ENCODE assay signal across 9 cellular contexts in the genomic region with DNA sequence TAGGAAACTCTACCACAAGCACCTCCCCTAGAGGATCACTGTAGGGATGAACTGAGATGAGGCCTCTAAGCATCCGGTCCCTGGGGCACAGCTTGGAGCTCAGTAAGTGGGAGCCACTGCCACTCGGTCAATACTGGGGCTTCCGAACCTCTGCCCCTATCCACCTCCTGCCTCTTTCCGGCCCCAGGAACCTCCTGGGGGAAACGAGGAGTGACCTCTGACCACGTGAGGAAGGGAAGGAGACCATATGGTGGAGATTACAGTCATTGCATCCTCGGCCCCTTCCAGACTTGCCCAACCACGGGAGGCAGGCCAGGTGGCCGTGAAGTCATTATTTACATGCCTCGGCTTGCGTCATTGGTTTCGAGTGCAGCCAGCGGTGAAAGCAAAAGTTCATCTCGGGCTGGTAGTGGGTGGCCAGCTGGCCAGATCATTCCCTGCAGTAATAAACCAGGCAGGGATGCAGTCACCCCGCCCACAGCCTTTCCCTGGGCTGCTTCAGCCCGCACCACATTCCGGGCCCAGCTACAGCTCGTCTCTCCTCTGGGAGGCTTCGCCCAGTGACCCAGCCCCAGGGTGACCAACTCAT.
DNase-seq lines count a peak whose midpoint lies in the region; ATAC-seq and FAIRE-seq lines count a peak whose summit lies in the region.
"Had no signal": no experiment of that assay in that cellular context is flagged by ENCODE, and none has a peak within 500 bp of the region (broad histone marks: within the 10 kb centered on the region; RNA-seq: fewer than 3 reads in every experiment).

No MANE protein-coding gene starts in this region.

- FAIRE-seq in islet of Langerhans (lab: Jason Lieb, UNC): peak; percentile 86

- H3K4me1 Mint-ChIP-seq in activated CD8-positive, alpha-beta memory T cell treated with anti-CD3 and anti-CD28 coated beads, Interleukin-2, amount 10 ng/mL, durations not matched to agents 7 days and 5 days: no peaks in the 10 kb centered on the region

- no peaks in the 10 kb centered on the region for H3K36me3 Mint-ChIP-seq in activated CD8-positive, alpha-beta memory T cell treated with anti-CD3 and anti-CD28 coated beads, Interleukin-2, amount 10 ng/mL, durations not matched to agents 7 days and 5 days

- no peak for ATAC-seq in activated CD8-positive, alpha-beta memory T cell treated with anti-CD3 and anti-CD28 coated beads, Interleukin-2, amount 10 ng/mL, durations not matched to agents 7 days and 5 days
- ATAC-seq in HG02938 (IDR thresholded peaks at IDR 0.05; ENCODE audit: unreplicated experiment): no peak

- no peak overlapping the region for H3K27ac Mint-ChIP-seq in activated CD8-positive, alpha-beta memory T cell treated with anti-CD3 and anti-CD28 coated beads, Interleukin-2, amount 10 ng/mL, durations not matched to agents 7 days and 5 days

- no peak overlapping the region for H3K4me3 Mint-ChIP-seq in activated CD8-positive, alpha-beta memory T cell treated with anti-CD3 and anti-CD28 coated beads, Interleukin-2, amount 10 ng/mL, durations not matched to agents 7 days and 5 days

- DNase-seq in NCI-H2107 (lab: John Stamatoyannopoulos, UW) (peak; percentile 16), NCI-H2107 treated with DMSO at 0.1 percent for 48 hours (lab: John Stamatoyannopoulos, UW; ENCODE audit: unreplicated experiment) (no peak), amniotic epithelial cell (ENCODE audit: low read depth) (peak; percentile 99), ureter (ENCODE audit: low spot score) (peak; percentile 89), activated gamma-delta T cell treated with Interleukin-2 at 50 U/mL for 16 hours (no peak)
- no peak for DNase-seq in activated CD8-positive, alpha-beta memory T cell treated with anti-CD3 and anti-CD28 coated beads, Interleukin-2, amount 10 ng/mL, durations not matched to agents 7 days and 5 days
- DNase-seq: AML-193 had no signal

- CTCF ChIA-PET in activated CD8-positive, alpha-beta memory T cell treated with anti-CD3 and anti-CD28 coated beads, Interleukin-2, amount 10 ng/mL, durations not matched to agents 7 days and 5 days (lab: Charles Lee): no interaction called here

- H3K27me3 Mint-ChIP-seq in activated CD8-positive, alpha-beta memory T cell treated with anti-CD3 and anti-CD28 coated beads, Interleukin-2, amount 10 ng/mL, durations not matched to agents 7 days and 5 days: no peaks in the 10 kb centered on the region

- no peaks in the 10 kb centered on the region for H3K9me3 Mint-ChIP-seq in activated CD8-positive, alpha-beta memory T cell treated with anti-CD3 and anti-CD28 coated beads, Interleukin-2, amount 10 ng/mL, durations not matched to agents 7 days and 5 days (ENCODE audit: low read depth)

Comparison
In these comparisons a context has a peak if more than half of its experiments do, and no peak if none do; other contexts are left out.
1. DNase-seq: peak in NCI-H2107 (single experiment), amniotic epithelial cell (single experiment) and ureter (single experiment); none in NCI-H2107 treated with DMSO at 0.1 percent for 48 hours (single experiment), activated CD8-positive, alpha-beta memory T cell treated with anti-CD3 and anti-CD28 coated beads, Interleukin-2, amount 10 ng/mL, durations not matched to agents 7 days and 5 days (single experiment) and activated gamma-delta T cell treated with Interleukin-2 at 50 U/mL for 16 hours (single experiment).